Comparison of ENCODE assay signal across 1 cellular context in the genomic region with DNA sequence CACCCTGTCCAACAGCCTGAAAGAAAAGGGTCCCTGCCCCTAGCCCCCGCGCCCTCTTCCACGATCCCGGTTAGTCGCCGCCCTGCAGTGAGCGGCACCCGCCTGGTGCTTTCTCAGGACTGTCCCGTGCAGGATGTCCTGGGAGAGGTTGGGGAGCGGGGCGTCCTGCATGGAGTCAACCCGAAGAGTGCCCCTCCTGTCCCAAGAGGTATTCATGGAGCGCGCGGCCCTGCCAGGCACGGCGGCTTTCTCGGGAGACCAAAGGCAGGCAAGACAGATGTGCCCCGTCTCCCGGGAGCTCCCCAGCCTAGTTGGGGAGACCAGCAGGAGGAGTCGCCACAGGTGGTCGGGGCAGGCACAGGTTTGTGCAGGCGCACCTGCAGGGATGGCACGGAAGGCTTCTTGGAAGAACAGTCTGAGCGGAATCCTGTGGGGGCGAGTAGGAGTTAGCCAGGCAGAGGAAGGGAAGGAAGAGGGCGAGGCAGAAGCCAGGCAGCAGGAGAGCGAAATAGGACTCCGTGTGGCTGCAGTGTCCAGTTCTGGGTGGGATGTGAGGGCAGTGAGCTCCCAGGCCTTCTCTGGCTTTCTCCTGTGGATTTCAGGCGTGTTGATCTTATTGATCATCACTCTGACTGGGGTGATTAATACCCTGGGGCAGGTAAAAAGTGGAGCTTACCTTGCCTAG.
A peak's percentile ranks its signal among the peaks of the same experiment; 100 is the strongest.
TF ChIP-seq lines count a peak whose summit lies in the region.

No MANE protein-coding gene starts in this region.

TF ChIP-seq in HEK293, 187 proteins besides CTCF, POLR2A, EP300 and RAD21 (continued from another document):
- TF ChIP-seq PRDM4 (tag by site-specific recombination; IDR thresholded peaks at IDR 0.05) (no peak), ZNF600 (tag by site-specific recombination; IDR thresholded peaks at IDR 0.05) (no peak), RBAK (tag by site-specific recombination; IDR thresholded peaks at IDR 0.05) (no peak), ZNF837 (tag by site-specific recombination; IDR thresholded peaks at IDR 0.05) (no peak), TRIM28 (IDR thresholded peaks at IDR 0.05; ENCODE audit: borderline replicate concordance, low read length) (no peak), YY1 (tag by site-specific recombination; IDR thresholded peaks at IDR 0.05) (no peak), ZNF157 (tag by site-specific recombination; IDR thresholded peaks at IDR 0.05) (0 out of 2 replicates have a peak, but pooled peaks have one; percentile 38), BCL11A (tag by site-specific recombination; IDR thresholded peaks at IDR 0.05; ENCODE audit: low read depth) (no peak), ZNF433 (tag by site-specific recombination; IDR thresholded peaks at IDR 0.05; ENCODE audit: low read depth) (no peak), ZNF76 (tag by site-specific recombination; IDR thresholded peaks at IDR 0.05; ENCODE audit: borderline replicate concordance, low read depth) (no peak), GLIS1 (tag by site-specific recombination; IDR thresholded peaks at IDR 0.05) (peak; percentile 24; the same call in 1 of the 2 replicates), ZNF23 (tag by site-specific recombination; IDR thresholded peaks at IDR 0.05; ENCODE audit: borderline replicate concordance) (no peak), KLF8 (tag by site-specific recombination; IDR thresholded peaks at IDR 0.05) (no peak), ZNF335 (tag by site-specific recombination; conservative IDR thresholded peaks at IDR 0.05) (peak; percentile 84), SETDB1 (IDR thresholded peaks at IDR 0.05; ENCODE audit: insufficient read length, low read length) (no peak), ZNF274 (IDR thresholded peaks at IDR 0.05; ENCODE audit: low read length) (no peak), ZNF274 (tag by site-specific recombination; IDR thresholded peaks at IDR 0.05; ENCODE audit: borderline replicate concordance) (no peak), ZNF202 (tag by site-specific recombination; IDR thresholded peaks at IDR 0.05; ENCODE audit: borderline replicate concordance) (no peak), ZNF354C (tag by site-specific recombination; IDR thresholded peaks at IDR 0.05; ENCODE audit: borderline replicate concordance, low read depth) (no peak), ZNF585B (tag by site-specific recombination; IDR thresholded peaks at IDR 0.05) (no peak), ZNF792 (tag by site-specific recombination; IDR thresholded peaks at IDR 0.05) (no peak), ZNF223 (tag by site-specific recombination; IDR thresholded peaks at IDR 0.05) (no peak), ZNF48 (tag by site-specific recombination; IDR thresholded peaks at IDR 0.05) (no peak), HOXD13 (CRISPR knock-in tag; IDR thresholded peaks at IDR 0.05; ENCODE audit: borderline replicate concordance) (no peak), ZNF624 (tag by site-specific recombination; IDR thresholded peaks at IDR 0.05) (no peak), ZNF211 (tag by site-specific recombination; IDR thresholded peaks at IDR 0.05; ENCODE audit: low read depth) (no peak), YY2 (tag by site-specific recombination; IDR thresholded peaks at IDR 0.05) (no peak), ZNF221 (tag by site-specific recombination; IDR thresholded peaks at IDR 0.05; ENCODE audit: borderline replicate concordance) (no peak), OVOL3 (tag by site-specific recombination; IDR thresholded peaks at IDR 0.05) (no peak), ZNF473 (tag by site-specific recombination; IDR thresholded peaks at IDR 0.05) (no peak), HOXA7 (CRISPR knock-in tag; IDR thresholded peaks at IDR 0.05; ENCODE audit: borderline replicate concordance) (no peak), REPIN1 (tag by site-specific recombination; IDR thresholded peaks at IDR 0.05; ENCODE audit: low read depth) (no peak), ZNF146 (tag by site-specific recombination; IDR thresholded peaks at IDR 0.05) (no peak), ZNF292 (tag by site-specific recombination; IDR thresholded peaks at IDR 0.05; ENCODE audit: borderline replicate concordance, low read depth) (no peak), OSR2 (tag by site-specific recombination; IDR thresholded peaks at IDR 0.05) (no peak)
- TF ChIP-seq, protein P1, sequence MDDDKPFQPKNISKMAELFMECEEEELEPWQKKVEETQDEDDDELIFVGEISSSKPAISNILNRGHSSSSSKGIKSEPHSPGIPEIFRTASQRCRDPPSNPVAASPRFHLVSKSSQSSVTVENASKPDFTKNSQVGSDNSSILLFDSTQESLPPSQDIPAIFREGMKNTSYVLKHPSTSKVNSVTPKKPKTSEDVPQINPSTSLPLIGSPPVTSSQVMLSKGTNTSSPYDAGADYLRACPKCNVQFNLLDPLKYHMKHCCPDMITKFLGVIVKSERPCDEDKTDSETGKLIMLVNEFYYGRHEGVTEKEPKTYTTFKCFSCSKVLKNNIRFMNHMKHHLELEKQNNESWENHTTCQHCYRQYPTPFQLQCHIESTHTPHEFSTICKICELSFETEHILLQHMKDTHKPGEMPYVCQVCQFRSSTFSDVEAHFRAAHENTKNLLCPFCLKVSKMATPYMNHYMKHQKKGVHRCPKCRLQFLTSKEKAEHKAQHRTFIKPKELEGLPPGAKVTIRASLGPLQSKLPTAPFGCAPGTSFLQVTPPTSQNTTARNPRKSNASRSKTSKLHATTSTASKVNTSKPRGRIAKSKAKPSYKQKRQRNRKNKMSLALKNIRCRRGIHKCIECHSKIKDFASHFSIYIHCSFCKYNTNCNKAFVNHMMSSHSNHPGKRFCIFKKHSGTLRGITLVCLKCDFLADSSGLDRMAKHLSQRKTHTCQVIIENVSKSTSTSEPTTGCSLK (tag by site-specific recombination; IDR thresholded peaks at IDR 0.05), result no peak
- TF ChIP-seq, protein P2, sequence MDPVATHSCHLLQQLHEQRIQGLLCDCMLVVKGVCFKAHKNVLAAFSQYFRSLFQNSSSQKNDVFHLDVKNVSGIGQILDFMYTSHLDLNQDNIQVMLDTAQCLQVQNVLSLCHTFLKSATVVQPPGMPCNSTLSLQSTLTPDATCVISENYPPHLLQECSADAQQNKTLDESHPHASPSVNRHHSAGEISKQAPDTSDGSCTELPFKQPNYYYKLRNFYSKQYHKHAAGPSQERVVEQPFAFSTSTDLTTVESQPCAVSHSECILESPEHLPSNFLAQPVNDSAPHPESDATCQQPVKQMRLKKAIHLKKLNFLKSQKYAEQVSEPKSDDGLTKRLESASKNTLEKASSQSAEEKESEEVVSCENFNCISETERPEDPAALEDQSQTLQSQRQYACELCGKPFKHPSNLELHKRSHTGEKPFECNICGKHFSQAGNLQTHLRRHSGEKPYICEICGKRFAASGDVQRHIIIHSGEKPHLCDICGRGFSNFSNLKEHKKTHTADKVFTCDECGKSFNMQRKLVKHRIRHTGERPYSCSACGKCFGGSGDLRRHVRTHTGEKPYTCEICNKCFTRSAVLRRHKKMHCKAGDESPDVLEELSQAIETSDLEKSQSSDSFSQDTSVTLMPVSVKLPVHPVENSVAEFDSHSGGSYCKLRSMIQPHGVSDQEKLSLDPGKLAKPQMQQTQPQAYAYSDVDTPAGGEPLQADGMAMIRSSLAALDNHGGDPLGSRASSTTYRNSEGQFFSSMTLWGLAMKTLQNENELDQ (tag by site-specific recombination; IDR thresholded peaks at IDR 0.05; ENCODE audit: low read depth), result no peak
- TF ChIP-seq, protein P3, sequence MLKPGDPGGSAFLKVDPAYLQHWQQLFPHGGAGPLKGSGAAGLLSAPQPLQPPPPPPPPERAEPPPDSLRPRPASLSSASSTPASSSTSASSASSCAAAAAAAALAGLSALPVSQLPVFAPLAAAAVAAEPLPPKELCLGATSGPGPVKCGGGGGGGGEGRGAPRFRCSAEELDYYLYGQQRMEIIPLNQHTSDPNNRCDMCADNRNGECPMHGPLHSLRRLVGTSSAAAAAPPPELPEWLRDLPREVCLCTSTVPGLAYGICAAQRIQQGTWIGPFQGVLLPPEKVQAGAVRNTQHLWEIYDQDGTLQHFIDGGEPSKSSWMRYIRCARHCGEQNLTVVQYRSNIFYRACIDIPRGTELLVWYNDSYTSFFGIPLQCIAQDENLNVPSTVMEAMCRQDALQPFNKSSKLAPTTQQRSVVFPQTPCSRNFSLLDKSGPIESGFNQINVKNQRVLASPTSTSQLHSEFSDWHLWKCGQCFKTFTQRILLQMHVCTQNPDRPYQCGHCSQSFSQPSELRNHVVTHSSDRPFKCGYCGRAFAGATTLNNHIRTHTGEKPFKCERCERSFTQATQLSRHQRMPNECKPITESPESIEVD (tag by site-specific recombination; IDR thresholded peaks at IDR 0.05), result no peak
- TF ChIP-seq, protein P4, sequence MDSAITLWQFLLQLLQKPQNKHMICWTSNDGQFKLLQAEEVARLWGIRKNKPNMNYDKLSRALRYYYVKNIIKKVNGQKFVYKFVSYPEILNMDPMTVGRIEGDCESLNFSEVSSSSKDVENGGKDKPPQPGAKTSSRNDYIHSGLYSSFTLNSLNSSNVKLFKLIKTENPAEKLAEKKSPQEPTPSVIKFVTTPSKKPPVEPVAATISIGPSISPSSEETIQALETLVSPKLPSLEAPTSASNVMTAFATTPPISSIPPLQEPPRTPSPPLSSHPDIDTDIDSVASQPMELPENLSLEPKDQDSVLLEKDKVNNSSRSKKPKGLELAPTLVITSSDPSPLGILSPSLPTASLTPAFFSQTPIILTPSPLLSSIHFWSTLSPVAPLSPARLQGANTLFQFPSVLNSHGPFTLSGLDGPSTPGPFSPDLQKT (IDR thresholded peaks at IDR 0.05; ENCODE audit: borderline replicate concordance, low read depth, low read length), result no peak
- TF ChIP-seq, protein P5, sequence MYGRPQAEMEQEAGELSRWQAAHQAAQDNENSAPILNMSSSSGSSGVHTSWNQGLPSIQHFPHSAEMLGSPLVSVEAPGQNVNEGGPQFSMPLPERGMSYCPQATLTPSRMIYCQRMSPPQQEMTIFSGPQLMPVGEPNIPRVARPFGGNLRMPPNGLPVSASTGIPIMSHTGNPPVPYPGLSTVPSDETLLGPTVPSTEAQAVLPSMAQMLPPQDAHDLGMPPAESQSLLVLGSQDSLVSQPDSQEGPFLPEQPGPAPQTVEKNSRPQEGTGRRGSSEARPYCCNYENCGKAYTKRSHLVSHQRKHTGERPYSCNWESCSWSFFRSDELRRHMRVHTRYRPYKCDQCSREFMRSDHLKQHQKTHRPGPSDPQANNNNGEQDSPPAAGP (tag by site-specific recombination; IDR thresholded peaks at IDR 0.05), result 0 out of 2 replicates have a peak, but pooled peaks have one; percentile 26
